23 cellular contexts compared by ENCODE assay signal in the genomic region with DNA sequence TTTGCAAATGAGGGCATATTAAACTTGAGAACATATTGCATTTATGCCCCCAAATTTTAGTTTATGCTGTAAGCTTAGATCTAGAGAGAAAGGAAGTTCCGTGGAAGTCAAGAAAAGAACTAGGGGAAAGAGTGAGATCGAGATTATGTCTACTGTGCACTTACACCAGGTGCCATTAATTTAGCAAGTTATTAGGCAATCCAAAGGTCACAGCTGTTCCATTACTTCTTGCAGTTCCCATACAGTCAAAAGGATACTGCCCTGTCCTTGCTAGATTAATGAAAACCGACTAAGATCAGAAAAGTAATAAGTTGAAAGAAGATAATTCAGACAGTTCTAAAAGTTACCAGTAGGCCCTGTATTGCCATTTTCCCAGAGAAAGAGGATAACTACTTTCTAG. TPM values are rescaled to one million over a fixed set of nuclear protein-coding genes. Genes with fewer than 3 reads are reported as not detected.
"Had no signal": no experiment of that assay in that cellular context is flagged by ENCODE, and none has a peak within 500 bp of the region (broad histone marks: within the 10 kb centered on the region; RNA-seq: fewer than 3 reads in every experiment).

No MANE protein-coding gene starts in this region.

- H3K27me3 Mint-ChIP-seq: activated CD8-positive, alpha-beta memory T cell treated with anti-CD3 and anti-CD28 coated beads, Interleukin-2, amount 10 ng/mL, durations not matched to agents 7 days and 5 days; T-cell had no signal

- H3K36me3 ChIP-seq: esophagus muscularis mucosa, right atrium auricular region, spleen, transverse colon had no signal

- H3K27ac ChIP-seq: esophagus muscularis mucosa, right atrium auricular region, spleen, transverse colon had no signal

- H3K4me3 ChIP-seq: esophagus muscularis mucosa, right atrium auricular region, spleen, transverse colon had no signal

- H3K4me1 Mint-ChIP-seq: activated B cell treated with CpG ODN at 0.5 μM for 24 hours; activated CD8-positive, alpha-beta memory T cell treated with anti-CD3 and anti-CD28 coated beads, Interleukin-2, amount 10 ng/mL, durations not matched to agents 7 days and 5 days; immature natural killer cell; naive thymus-derived CD4-positive, alpha-beta T cell; T-cell had no signal

- H3K4me3 Mint-ChIP-seq: activated B cell treated with CpG ODN at 0.5 μM for 24 hours; activated CD8-positive, alpha-beta memory T cell treated with anti-CD3 and anti-CD28 coated beads, Interleukin-2, amount 10 ng/mL, durations not matched to agents 7 days and 5 days; activated CD8-positive, alpha-beta T cell treated with anti-CD3 and anti-CD28 coated beads, Interleukin-2, amount 10 ng/mL, durations not matched to agents 7 days and 5 days; immature natural killer cell; mesothelial cell of epicardium; naive thymus-derived CD4-positive, alpha-beta T cell; T-cell had no signal

- H3K9me3 ChIP-seq: esophagus muscularis mucosa, right atrium auricular region, spleen, transverse colon had no signal

- FAIRE-seq: bronchial epithelial cell, colon had no signal

- ATAC-seq: activated CD8-positive, alpha-beta memory T cell treated with anti-CD3 and anti-CD28 coated beads, Interleukin-2, amount 10 ng/mL, durations not matched to agents 7 days and 5 days; activated CD8-positive, alpha-beta T cell treated with anti-CD3 and anti-CD28 coated beads, Interleukin-2, amount 10 ng/mL, durations not matched to agents 7 days and 5 days; activated naive CD4-positive, alpha-beta T cell treated with anti-CD3 and anti-CD28 coated beads, Interleukin-2, amount 50 U/mL, for 72 hours; left lobe of liver; naive thymus-derived CD4-positive, alpha-beta T cell; T-cell had no signal

- H3K27me3 ChIP-seq: esophagus muscularis mucosa, right atrium auricular region, spleen, transverse colon had no signal

- H3K27ac Mint-ChIP-seq: activated B cell treated with CpG ODN at 0.5 μM for 24 hours; activated CD8-positive, alpha-beta memory T cell treated with anti-CD3 and anti-CD28 coated beads, Interleukin-2, amount 10 ng/mL, durations not matched to agents 7 days and 5 days; activated CD8-positive, alpha-beta T cell treated with anti-CD3 and anti-CD28 coated beads, Interleukin-2, amount 10 ng/mL, durations not matched to agents 7 days and 5 days; activated naive CD4-positive, alpha-beta T cell treated with anti-CD3 and anti-CD28 coated beads, Interleukin-2, amount 50 U/mL, for 72 hours; activated T-helper 2 cell treated with anti-CD3 and anti-CD28 coated beads, Interferon-gamma antibody, Interleukin-2, Interleukin-4, amounts not matched to agents 10 μg/mL and 5 μg/mL and 100 μg/mL, durations not matched to agents 14 hours and 24 hours and 36 hours; immature natural killer cell; mesothelial cell of epicardium; naive thymus-derived CD4-positive, alpha-beta T cell; T-cell had no signal

- H3K4me1 ChIP-seq: esophagus muscularis mucosa, right atrium auricular region, spleen, transverse colon had no signal

- H3K9me3 Mint-ChIP-seq: activated B cell treated with CpG ODN at 0.5 μM for 24 hours; activated T-helper 2 cell treated with anti-CD3 and anti-CD28 coated beads, Interferon-gamma antibody, Interleukin-2, Interleukin-4, amounts not matched to agents 10 μg/mL and 5 μg/mL and 100 μg/mL, durations not matched to agents 14 hours and 24 hours and 36 hours; mesothelial cell of epicardium; naive thymus-derived CD4-positive, alpha-beta T cell; T-cell had no signal

- DNase-seq: activated B cell treated with CpG ODN at 0.5 μM for 24 hours; activated CD8-positive, alpha-beta memory T cell treated with anti-CD3 and anti-CD28 coated beads, Interleukin-2, amount 10 ng/mL, durations not matched to agents 7 days and 5 days; activated CD8-positive, alpha-beta T cell treated with anti-CD3 and anti-CD28 coated beads, Interleukin-2, amount 10 ng/mL, durations not matched to agents 7 days and 5 days; activated T-cell treated with anti-CD3 and anti-CD28 coated beads, Interleukin-2, amount 50 U/mL, for 48 hours; dermis blood vessel endothelial cell; effector CD4-positive, alpha-beta T cell; head of caudate nucleus; hypothalamus; immature natural killer cell; kidney glomerular epithelial cell; naive thymus-derived CD4-positive, alpha-beta T cell; spleen; stimulated activated naive CD4-positive, alpha-beta T cell; T-cell; transverse colon had no signal

RNA-seq across cellular contexts. Expression of a gene that starts 49.3 kb away (rescaled TPM):
- polyA plus RNA-seq: immature natural killer cell; naive thymus-derived CD4-positive, alpha-beta T cell had no signal
